Comparison of ENCODE assay signal across 1 cellular context in genomic region chr1:43454270-43455011, GRCh38.
TF ChIP-seq lines count a peak whose summit lies in the region.

No MANE protein-coding gene starts in this region.

TF ChIP-seq in A549, 52 proteins besides CTCF, POLR2A, EP300 and RAD21 (continued from another document):
- TF ChIP-seq HES2 (IDR thresholded peaks at IDR 0.05) (no peak), ZNF302 (CRISPR knock-in tag; IDR thresholded peaks at IDR 0.05) (no peak), ZSCAN20 (CRISPR knock-in tag; IDR thresholded peaks at IDR 0.05) (no peak), MAFK (IDR thresholded peaks at IDR 0.05; ENCODE audit: partially characterized antibody) (no peak)
